ENCODE assay signal across 16 cellular contexts in genomic region chr6:127900935-127901334, GRCh38. TPM values are rescaled to one million over a fixed set of nuclear protein-coding genes. Genes with fewer than 3 reads are reported as not detected.
DNase-seq lines count a peak whose midpoint lies in the region; ATAC-seq and TF ChIP-seq lines count a peak whose summit lies in the region.
"Had no signal": no experiment of that assay in that cellular context is flagged by ENCODE, and none has a peak within 500 bp of the region (broad histone marks: within the 10 kb centered on the region; RNA-seq: fewer than 3 reads in every experiment).

A gene with protein sequence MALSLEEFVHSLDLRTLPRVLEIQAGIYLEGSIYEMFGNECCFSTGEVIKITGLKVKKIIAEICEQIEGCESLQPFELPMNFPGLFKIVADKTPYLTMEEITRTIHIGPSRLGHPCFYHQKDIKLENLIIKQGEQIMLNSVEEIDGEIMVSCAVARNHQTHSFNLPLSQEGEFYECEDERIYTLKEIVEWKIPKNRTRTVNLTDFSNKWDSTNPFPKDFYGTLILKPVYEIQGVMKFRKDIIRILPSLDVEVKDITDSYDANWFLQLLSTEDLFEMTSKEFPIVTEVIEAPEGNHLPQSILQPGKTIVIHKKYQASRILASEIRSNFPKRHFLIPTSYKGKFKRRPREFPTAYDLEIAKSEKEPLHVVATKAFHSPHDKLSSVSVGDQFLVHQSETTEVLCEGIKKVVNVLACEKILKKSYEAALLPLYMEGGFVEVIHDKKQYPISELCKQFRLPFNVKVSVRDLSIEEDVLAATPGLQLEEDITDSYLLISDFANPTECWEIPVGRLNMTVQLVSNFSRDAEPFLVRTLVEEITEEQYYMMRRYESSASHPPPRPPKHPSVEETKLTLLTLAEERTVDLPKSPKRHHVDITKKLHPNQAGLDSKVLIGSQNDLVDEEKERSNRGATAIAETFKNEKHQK (minus strand): TSS chr6:127901058. CDS start chr6:127900932, 126 bp downstream.

- H3K27me3 ChIP-seq in DND-41 (ENCODE audit: insufficient read depth, low read length, poor library complexity): no peaks in the 10 kb centered on the region

- no peaks in the 10 kb centered on the region for H3K27me3 Mint-ChIP-seq in activated T-helper 2 cell treated with anti-CD3 and anti-CD28 coated beads, Interferon-gamma antibody, Interleukin-2, Interleukin-4, amounts not matched to agents 10 μg/mL and 5 μg/mL and 100 μg/mL, durations not matched to agents 14 hours and 24 hours and 36 hours (ENCODE audit: low read depth)
- no peaks in the 10 kb centered on the region for H3K27me3 Mint-ChIP-seq in naive thymus-derived CD8-positive, alpha-beta T cell
- H3K27me3 Mint-ChIP-seq: memory B cell had no signal

- intact Hi-C loops in T-helper 2 cell treated with Interferon-gamma antibody and Interleukin-4, amounts not matched to agents 100 ng/mL and 5 ng/mL, for 36 hours (cut with micrococcal nuclease): loop anchor here (1.0 to 2.0 kb wide), 3 partner anchors 18 to 33 kb away; no protein-coding TSS in a partner anchor
- intact Hi-C loops in activated T-helper 2 cell treated with anti-CD3 and anti-CD28 coated beads, Interferon-gamma antibody, Interleukin-2, Interleukin-4, amounts not matched to agents 10 μg/mL and 5 μg/mL and 100 μg/mL, durations not matched to agents 14 hours and 24 hours and 36 hours (cut with micrococcal nuclease): no loop called here

- peaks cover 32% of the 10 kb centered on the region for H3K9me3 Mint-ChIP-seq in activated T-helper 2 cell treated with anti-CD3 and anti-CD28 coated beads, Interferon-gamma antibody, Interleukin-2, Interleukin-4, amounts not matched to agents 10 μg/mL and 5 μg/mL and 100 μg/mL, durations not matched to agents 14 hours and 24 hours and 36 hours
- H3K9me3 Mint-ChIP-seq in naive thymus-derived CD8-positive, alpha-beta T cell: peaks cover 0 to 19% (median 6%) of the 10 kb centered on the region in 9 donors

- H3K27ac Mint-ChIP-seq in activated T-helper 2 cell treated with anti-CD3 and anti-CD28 coated beads, Interferon-gamma antibody, Interleukin-2, Interleukin-4, amounts not matched to agents 10 μg/mL and 5 μg/mL and 100 μg/mL, durations not matched to agents 14 hours and 24 hours and 36 hours: peak within 1 kb of the TSS; percentile 94
- peak within 1 kb of the TSS; percentile 93 to 99 (median 95) for H3K27ac Mint-ChIP-seq in naive thymus-derived CD8-positive, alpha-beta T cell
- H3K27ac Mint-ChIP-seq: memory B cell had no signal

- H3K9me3 ChIP-seq in DND-41 (ENCODE audit: insufficient read depth, low read length, severe bottlenecking): no peaks in the 10 kb centered on the region

- peaks cover 32% of the 10 kb centered on the region for H3K79me2 ChIP-seq in DND-41 (ENCODE audit: insufficient read depth, low read length)

- no peaks in the 10 kb centered on the region for H4K20me1 ChIP-seq in DND-41 (ENCODE audit: insufficient read depth, low read length)

- H3K4me3 Mint-ChIP-seq in activated T-helper 2 cell treated with anti-CD3 and anti-CD28 coated beads, Interferon-gamma antibody, Interleukin-2, Interleukin-4, amounts not matched to agents 10 μg/mL and 5 μg/mL and 100 μg/mL, durations not matched to agents 14 hours and 24 hours and 36 hours (ENCODE audit: low read depth): peak within 1 kb of the TSS; percentile 94
- peak within 1 kb of the TSS; percentile 96 to 100 (median 98) for H3K4me3 Mint-ChIP-seq in naive thymus-derived CD8-positive, alpha-beta T cell
- H3K4me3 Mint-ChIP-seq: memory B cell had no signal

- H3K27ac ChIP-seq in DND-41 (ENCODE audit: low read length): peak within 1 kb of the TSS; percentile 73

- H3K9ac ChIP-seq in DND-41 (ENCODE audit: low read depth, low read length): peak within 1 kb of the TSS; percentile 55

- POLR2A ChIA-PET in naive thymus-derived CD8-positive, alpha-beta T cell (lab: Charles Lee): interaction anchor here (0.6 to 2.7 kb wide), 17 partner anchors 9 to 101 kb away, joined by 3 to 27 read pairs (median 3); no protein-coding TSS in a partner anchor

- peak within 1 kb of the TSS; percentile 63 for H3K4me2 ChIP-seq in DND-41 (ENCODE audit: insufficient read depth, low read length)

- TF ChIP-seq CTCF in DND-41 (IDR thresholded peaks at IDR 0.05; ENCODE audit: borderline replicate concordance, extremely low read depth, low read length, poor library complexity, severe bottlenecking): peak; percentile 50

- H3K4me3 ChIP-seq in DND-41 (ENCODE audit: low read depth in 1 of 2, low read length in 2 of 2): peak within 1 kb of the TSS; percentile 16 to 56

- DNase-seq in DND-41 (peak; percentile 73), SW 1271 (lab: John Stamatoyannopoulos, UW) (no peak), DMS53 treated with DMSO at 0.1 percent for 48 hours (lab: John Stamatoyannopoulos, UW; ENCODE audit: unreplicated experiment) (no peak)
- peak; percentile 38 for DNase-seq in activated T-helper 2 cell treated with anti-CD3 and anti-CD28 coated beads, Interferon-gamma antibody, Interleukin-2, Interleukin-4, amounts not matched to agents 10 μg/mL and 5 μg/mL and 100 μg/mL, durations not matched to agents 14 hours and 24 hours and 36 hours (ENCODE audit: low spot score)
- peak in 9 of 10 donors; percentile 32 to 82 (median 72) for DNase-seq in naive thymus-derived CD8-positive, alpha-beta T cell
- DNase-seq: EL, erythroblast, NCI-H510A, retina, SHP77, trophoblast cell had no signal

- peaks cover 41% of the 10 kb centered on the region for H3K4me1 ChIP-seq in DND-41 (ENCODE audit: insufficient read depth, low read length)

- ATAC-seq in DND-41 (ENCODE audit: insufficient read depth, low read depth) (peak; percentile 87), HG03457 (IDR thresholded peaks at IDR 0.05; ENCODE audit: unreplicated experiment) (no peak), GM19035 (IDR thresholded peaks at IDR 0.05; ENCODE audit: unreplicated experiment) (no peak)
- ATAC-seq in naive thymus-derived CD8-positive, alpha-beta T cell: peak; percentile 78 to 87

- peaks cover 39% of the 10 kb centered on the region for H3K36me3 Mint-ChIP-seq in activated T-helper 2 cell treated with anti-CD3 and anti-CD28 coated beads, Interferon-gamma antibody, Interleukin-2, Interleukin-4, amounts not matched to agents 10 μg/mL and 5 μg/mL and 100 μg/mL, durations not matched to agents 14 hours and 24 hours and 36 hours (ENCODE audit: low read depth)
- H3K36me3 Mint-ChIP-seq in naive thymus-derived CD8-positive, alpha-beta T cell: peaks cover 25 to 31% (median 31%) of the 10 kb centered on the region in 3 donors

- no peaks in the 10 kb centered on the region for H3K36me3 ChIP-seq in DND-41 (ENCODE audit: insufficient read depth, low read length)

- H3K4me1 Mint-ChIP-seq in activated T-helper 2 cell treated with anti-CD3 and anti-CD28 coated beads, Interferon-gamma antibody, Interleukin-2, Interleukin-4, amounts not matched to agents 10 μg/mL and 5 μg/mL and 100 μg/mL, durations not matched to agents 14 hours and 24 hours and 36 hours (ENCODE audit: low read depth): peaks cover 57% of the 10 kb centered on the region
- H3K4me1 Mint-ChIP-seq in naive thymus-derived CD8-positive, alpha-beta T cell: peaks cover 27 to 65% (median 44%) of the 10 kb centered on the region in 4 donors
- H3K4me1 Mint-ChIP-seq: memory B cell had no signal

- H2AFZ ChIP-seq in DND-41 (ENCODE audit: low read depth, low read length): peak within 1 kb of the TSS; percentile 11

RNA-seq across cellular contexts. Expression of the gene that starts here (rescaled TPM):
- 44.6 and 48.1 TPM in 2 replicates for total RNA-seq in T-helper 2 cell treated with Interferon-gamma antibody and Interleukin-4, amounts not matched to agents 100 ng/mL and 5 ng/mL, for 36 hours
- total RNA-seq in activated T-helper 2 cell treated with anti-CD3 and anti-CD28 coated beads, Interferon-gamma antibody, Interleukin-2, Interleukin-4, amounts not matched to agents 10 μg/mL and 5 μg/mL and 100 μg/mL, durations not matched to agents 14 hours and 24 hours and 36 hours: 10.2 and 10.3 TPM in 2 replicates
- total RNA-seq in naive thymus-derived CD8-positive, alpha-beta T cell: 100 to 1,000 TPM; 128 TPM
- polyA plus RNA-seq in naive thymus-derived CD8-positive, alpha-beta T cell: 100 to 1,000 TPM; 168 to 212 (median 183) TPM
- total RNA-seq: bronchial epithelial cell had no signal

Comparison
In these comparisons a context has a peak if more than half of its experiments do, and no peak if none do; other contexts are left out.
1. ATAC-seq: peak in DND-41 (single experiment) and naive thymus-derived CD8-positive, alpha-beta T cell (2 of 2); none in HG03457 (single experiment) and GM19035 (single experiment).
2. DNase-seq: peak in DND-41 (single experiment), activated T-helper 2 cell treated with anti-CD3 and anti-CD28 coated beads, Interferon-gamma antibody, Interleukin-2, Interleukin-4, amounts not matched to agents 10 μg/mL and 5 μg/mL and 100 μg/mL, durations not matched to agents 14 hours and 24 hours and 36 hours (single experiment) and naive thymus-derived CD8-positive, alpha-beta T cell (9 of 10); none in SW 1271 (0 of 2) and DMS53 treated with DMSO at 0.1 percent for 48 hours (single experiment).